23 cellular contexts compared by ENCODE assay signal in the genomic region with DNA sequence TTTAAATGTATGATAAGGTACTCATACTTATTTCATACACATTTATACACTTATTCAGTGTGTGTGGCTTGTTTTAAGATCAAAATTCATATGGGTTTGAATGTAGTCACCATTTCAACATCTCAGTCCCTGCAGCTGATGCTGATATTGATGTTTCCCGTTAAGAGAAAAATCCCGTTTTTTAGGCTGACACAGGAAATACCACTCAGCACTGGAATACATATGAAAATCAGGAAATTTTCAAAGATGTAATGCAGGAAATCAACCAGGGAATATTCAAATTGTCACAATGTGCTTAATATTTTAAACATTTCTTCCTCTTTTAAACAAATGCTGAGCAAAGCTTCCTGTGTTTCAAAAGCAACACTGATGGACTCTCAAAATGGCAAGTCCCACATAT.
A peak's percentile ranks its signal among the peaks of the same experiment; 100 is the strongest.
DNase-seq lines count a peak whose midpoint lies in the region; ATAC-seq, FAIRE-seq and TF ChIP-seq lines count a peak whose summit lies in the region.
"Had no signal": no experiment of that assay in that cellular context is flagged by ENCODE, and none has a peak within 500 bp of the region (broad histone marks: within the 10 kb centered on the region; RNA-seq: fewer than 3 reads in every experiment).

No MANE protein-coding gene starts in this region.

- peak overlapping the region; percentile 68 for H3K27ac Mint-ChIP-seq in stimulated activated memory B cell treated with anti-CD40 and anti-IgM and Interleukin-4, amounts not matched to agents 10 μg/mL and 1 μg/mL and 100 μg/mL, for 72 hours
- H3K27ac Mint-ChIP-seq: activated naive CD4-positive, alpha-beta T cell treated with anti-CD3 and anti-CD28 coated beads for 36 hours; activated T-cell treated with anti-CD3 and anti-CD28 coated beads, Interleukin-2, amount 50 U/mL, for 72 hours; naive thymus-derived CD4-positive, alpha-beta T cell; T-cell had no signal

- H2AFZ ChIP-seq in GM12878 (ENCODE audit: control insufficient read depth, low read depth, low read length) (peak overlapping the region; percentile 69), hepatocyte (no peak overlapping the region)

- CTCF ChIA-PET in GM12878 (lab: Yijun Ruan, JAX), result interaction anchor here (0.6 to 1.8 kb wide), 2 partner anchors 42 to 919 kb away, joined by 4 to 6 read pairs; no protein-coding TSS in a partner anchor

- POLR2A ChIA-PET in GM12878 (lab: Charles Lee), result no interaction called here

- no peak overlapping the region for H3K4me3 Mint-ChIP-seq in stimulated activated memory B cell treated with anti-CD40 and anti-IgM and Interleukin-4, amounts not matched to agents 10 μg/mL and 1 μg/mL and 100 μg/mL, for 72 hours
- H3K4me3 Mint-ChIP-seq: activated naive CD4-positive, alpha-beta T cell treated with anti-CD3 and anti-CD28 coated beads for 36 hours; activated T-cell treated with anti-CD3 and anti-CD28 coated beads, Interleukin-2, amount 50 U/mL, for 72 hours; naive thymus-derived CD4-positive, alpha-beta T cell; T-cell had no signal

- SMC1A ChIA-PET in GM12878 (lab: Charles Lee; ENCODE audit: uncharacterized antibody, unreplicated experiment), result interaction anchor here (1.1 to 1.3 kb wide), 4 partner anchors 91 to 142 kb away, joined by 3 to 5 read pairs (median 4); no protein-coding TSS in a partner anchor

- no peaks in the 10 kb centered on the region for H3K9me3 ChIP-seq in GM12878 (replicated peaks; ENCODE audit: control insufficient read depth, insufficient read depth, low read length)
- H3K9me3 ChIP-seq in hepatocyte (ENCODE audit: low read depth), result no peaks in the 10 kb centered on the region
- H3K9me3 ChIP-seq: BLaER1, right lobe of liver, upper lobe of left lung had no signal

- peak overlapping the region; percentile 69 for H3K27ac ChIP-seq in GM12878 (ENCODE audit: control insufficient read depth, insufficient read depth)
- peak overlapping the region; percentile 67 for H3K27ac ChIP-seq in hepatocyte
- H3K27ac ChIP-seq: BLaER1 had no signal

- H3K27me3 ChIP-seq in GM12878 (replicated peaks in 1 of 2; ENCODE audit: control insufficient read depth in 2 of 2, insufficient read depth in 2 of 2, low read length in 1 of 2) (no peaks in the 10 kb centered on the region), hepatocyte (no peaks in the 10 kb centered on the region)
- H3K27me3 ChIP-seq: BLaER1, right lobe of liver, upper lobe of left lung had no signal

- H3K9ac ChIP-seq in GM12878 (ENCODE audit: control insufficient read depth, insufficient read depth, low read length), result no peak overlapping the region
- H3K9ac ChIP-seq: BLaER1 had no signal

- peaks cover 2% of the 10 kb centered on the region for H3K9me3 Mint-ChIP-seq in stimulated activated memory B cell treated with anti-CD40 and anti-IgM and Interleukin-4, amounts not matched to agents 10 μg/mL and 1 μg/mL and 100 μg/mL, for 72 hours
- H3K9me3 Mint-ChIP-seq: activated naive CD4-positive, alpha-beta T cell treated with anti-CD3 and anti-CD28 coated beads for 36 hours; activated T-cell treated with anti-CD3 and anti-CD28 coated beads, Interleukin-2, amount 50 U/mL, for 72 hours; T-cell had no signal

- no peaks in the 10 kb centered on the region for H3K9me2 ChIP-seq in hepatocyte (replicated peaks; ENCODE audit: insufficient read depth)

- no peaks in the 10 kb centered on the region for H3K27me3 Mint-ChIP-seq in stimulated activated memory B cell treated with anti-CD40 and anti-IgM and Interleukin-4, amounts not matched to agents 10 μg/mL and 1 μg/mL and 100 μg/mL, for 72 hours
- H3K27me3 Mint-ChIP-seq: T-cell had no signal

- peaks cover 44% of the 10 kb centered on the region for H3K4me1 Mint-ChIP-seq in stimulated activated memory B cell treated with anti-CD40 and anti-IgM and Interleukin-4, amounts not matched to agents 10 μg/mL and 1 μg/mL and 100 μg/mL, for 72 hours
- H3K4me1 Mint-ChIP-seq: naive thymus-derived CD4-positive, alpha-beta T cell; T-cell had no signal

- TF ChIP-seq POLR2A in GM12878 (IDR thresholded peaks at IDR 0.05; ENCODE audit: low read depth, low read length), result no peak

- H4K20me1 ChIP-seq in GM12878 (ENCODE audit: control insufficient read depth, insufficient read depth) (no peaks in the 10 kb centered on the region), hepatocyte (ENCODE audit: insufficient read depth, poor library complexity, severe bottlenecking) (no peaks in the 10 kb centered on the region)
- H4K20me1 ChIP-seq: BLaER1 had no signal

- no peak for FAIRE-seq in GM12878 (lab: Jason Lieb, UNC)
- FAIRE-seq: A204.1, K562 had no signal

- peaks cover 19% of the 10 kb centered on the region for H3K4me1 ChIP-seq in GM12878 (ENCODE audit: control insufficient read depth, insufficient read depth, low read length)
- H3K4me1 ChIP-seq in hepatocyte (ENCODE audit: insufficient read depth), result no peaks in the 10 kb centered on the region
- H3K4me1 ChIP-seq: BLaER1, right lobe of liver had no signal

- H3K36me3 ChIP-seq in GM12878 (ENCODE audit: control insufficient read depth in 2 of 2, insufficient read depth in 2 of 2, low read length in 1 of 2) (no peaks in the 10 kb centered on the region), hepatocyte (replicated peaks; ENCODE audit: insufficient read depth, low read depth) (no peaks in the 10 kb centered on the region)
- H3K36me3 ChIP-seq: BLaER1, right lobe of liver, upper lobe of left lung had no signal

- in situ Hi-C loops in GM12878 (cut with MboI), result no loop called here

- no peaks in the 10 kb centered on the region for H3K36me3 Mint-ChIP-seq in stimulated activated memory B cell treated with anti-CD40 and anti-IgM and Interleukin-4, amounts not matched to agents 10 μg/mL and 1 μg/mL and 100 μg/mL, for 72 hours
- H3K36me3 Mint-ChIP-seq: naive thymus-derived CD4-positive, alpha-beta T cell; T-cell had no signal

- H3K4me2 ChIP-seq in GM12878 (ENCODE audit: control insufficient read depth, insufficient read depth), result peak overlapping the region; percentile 60
- no peak overlapping the region for H3K4me2 ChIP-seq in hepatocyte
- H3K4me2 ChIP-seq: BLaER1 had no signal

- no peak for TF ChIP-seq RAD21 in GM12878 (IDR thresholded peaks at IDR 0.05; ENCODE audit: insufficient read depth, low read depth, low read length)

- no peak for TF ChIP-seq CTCF in GM12878 (IDR thresholded peaks at IDR 0.05 in 2 of 3, conservative IDR thresholded peaks at IDR 0.05 in 1 of 3; ENCODE audit: control insufficient read depth in 2 of 3, extremely low read depth in 1 of 3, insufficient read depth in 1 of 3, low read depth in 3 of 3, low read length in 3 of 3)
- no peak for TF ChIP-seq CTCF in hepatocyte (IDR thresholded peaks at IDR 0.05; ENCODE audit: poor library complexity)

- TF ChIP-seq EP300 in GM12878 (IDR thresholded peaks at IDR 0.05; ENCODE audit: borderline replicate concordance in 1 of 2, control insufficient read depth in 1 of 2, low read depth in 2 of 2, low read length in 2 of 2), result no peak

- BruUV-seq in GM12878 (replicated peaks; lab: Mats Ljungman, UMichigan), result no TSS peak

- 0% methylated on average over 2 of the region's 2 CpGs for WGBS in GM12878 (ENCODE audit: insufficient coverage, insufficient replicate concordance, low lambda C conversion rate, missing lambda C conversion rate)
- 61% methylated on average over 2 of the region's 2 CpGs for WGBS in hepatocyte (ENCODE audit: low lambda C conversion rate, missing lambda C conversion rate)

- H3K4me3 ChIP-seq in GM12878 (no peak overlapping the region), hepatocyte (no peak overlapping the region)
- H3K4me3 ChIP-seq: BLaER1, K562, right lobe of liver, upper lobe of left lung had no signal

- H3K79me2 ChIP-seq in GM12878 (ENCODE audit: control insufficient read depth, insufficient read depth, low read length), result no peaks in the 10 kb centered on the region
- no peaks in the 10 kb centered on the region for H3K79me2 ChIP-seq in hepatocyte

- intact Hi-C loops in Right ventricle myocardium superior (cut with DNase I), result no loop called here
- intact Hi-C loops in left cardiac atrium (cut with DNase I), result no loop called here
- intact Hi-C loops in GM12878 (cut with micrococcal nuclease; ENCODE audit: unreplicated experiment), result loop anchor here (2.0 kb wide), 1 partner anchor 96 kb away; no protein-coding TSS in a partner anchor

- DNase-seq in Right ventricle myocardium superior, result no peak
- DNase-seq in left cardiac atrium, result no peak
- no peak for DNase-seq in GM12878 (ENCODE audit: low read depth, low spot score)
- no peak for DNase-seq in hepatocyte (ENCODE audit: low spot score)
- no peak for DNase-seq in SIG-M5 treated with dmso at 0.1 percent for 504 hours (lab: John Stamatoyannopoulos, UW; ENCODE audit: unreplicated experiment)
- DNase-seq in KG1 (lab: John Stamatoyannopoulos, UW), result no peak
- no peak for DNase-seq in T1000 (lab: John Stamatoyannopoulos, UW)
- DNase-seq: activated CD8-positive, alpha-beta memory T cell treated with anti-CD3 and anti-CD28 coated beads for 24 hours; activated naive CD4-positive, alpha-beta T cell treated with anti-CD3 and anti-CD28 coated beads for 36 hours; activated T-cell treated with anti-CD3 and anti-CD28 coated beads, Interleukin-2, amount 50 U/mL, for 72 hours; amniotic stem cell; Calu3; caudate nucleus; naive thymus-derived CD4-positive, alpha-beta T cell; right lobe of liver; SHP77; stimulated activated CD4-positive, alpha-beta T cell treated with anti-CD3 and anti-CD28 coated beads, Interleukin-15, amount 100 ng/mL, for 24 hours; T-cell; upper lobe of left lung had no signal

- RAD21 ChIA-PET in GM12878 (lab: Charles Lee; ENCODE audit: unreplicated experiment), result interaction anchor here (1.1 to 1.8 kb wide), 3 partner anchors 17 to 93 kb away, joined by 3 to 6 read pairs (median 3); no protein-coding TSS in a partner anchor

- ATAC-seq in Right ventricle myocardium superior (ENCODE audit: poor library complexity), result peak; percentile 20
- no peak for ATAC-seq in left cardiac atrium
- peak; percentile 14; the same call in 2 of the 3 replicates for ATAC-seq in GM12878
- no peak for ATAC-seq in stimulated activated memory B cell treated with anti-CD40 and anti-IgM and Interleukin-4, amounts not matched to agents 10 μg/mL and 1 μg/mL and 100 μg/mL, for 72 hours
- ATAC-seq: activated T-cell treated with anti-CD3 and anti-CD28 coated beads, Interleukin-2, amount 50 U/mL, for 72 hours; K562; naive thymus-derived CD4-positive, alpha-beta T cell; T-cell had no signal

TF ChIP-seq in GM12878, 131 proteins besides CTCF, POLR2A, EP300 and RAD21:
- 0 out of 2 replicates have a peak, but pooled peaks have one; percentile 7 for TF ChIP-seq EED (IDR thresholded peaks at IDR 0.05; ENCODE audit: low read depth)
- no peak for TF ChIP-seq RBBP5 (conservative IDR thresholded peaks at IDR 0.05)
- no peak for TF ChIP-seq IKZF1 (conservative IDR thresholded peaks at IDR 0.05)

Comparison
In these comparisons a context has a peak if more than half of its experiments do, and no peak if none do; other contexts are left out.
1. ATAC-seq: peak in Right ventricle myocardium superior (single experiment) and GM12878 (single experiment); none in left cardiac atrium (0 of 2) and stimulated activated memory B cell treated with anti-CD40 and anti-IgM and Interleukin-4, amounts not matched to agents 10 μg/mL and 1 μg/mL and 100 μg/mL, for 72 hours (single experiment).